13 cellular contexts compared by ENCODE assay signal in the genomic region with DNA sequence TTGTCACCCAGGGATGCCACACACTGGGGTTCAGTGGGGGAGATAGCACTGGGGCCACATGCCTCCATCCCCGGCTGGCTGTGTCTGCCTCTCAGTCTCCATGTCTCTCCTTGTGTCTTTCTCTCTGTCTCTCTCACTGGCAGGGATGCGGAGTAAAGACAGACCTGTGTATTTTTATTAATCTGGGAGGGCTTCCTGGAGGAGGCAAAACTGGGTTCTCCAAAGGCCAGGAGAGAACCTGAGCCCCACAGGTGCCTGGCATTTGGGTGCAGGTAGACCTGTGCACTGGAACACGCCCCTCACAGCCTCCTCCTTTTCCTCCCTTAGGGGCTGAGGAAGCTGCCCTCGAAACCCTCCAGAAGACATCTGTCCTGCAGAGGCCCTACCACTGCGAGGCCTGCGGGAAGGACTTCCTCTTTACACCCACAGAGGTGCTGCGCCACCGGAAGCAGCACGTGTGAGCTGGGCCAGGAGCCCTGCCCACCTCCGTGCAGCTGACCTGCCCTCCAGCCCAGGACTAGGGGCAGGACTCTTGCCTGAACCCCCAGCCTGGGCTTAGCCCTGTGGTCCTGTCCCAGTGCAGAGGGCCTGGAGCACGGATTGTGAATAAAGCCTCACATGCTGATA. TPM values are rescaled to one million over a fixed set of nuclear protein-coding genes. Genes with fewer than 3 reads are reported as not detected.
DNase-seq lines count a peak whose midpoint lies in the region; ATAC-seq and TF ChIP-seq lines count a peak whose summit lies in the region.
"Had no signal": no experiment of that assay in that cellular context is flagged by ENCODE, and none has a peak within 500 bp of the region (broad histone marks: within the 10 kb centered on the region; RNA-seq: fewer than 3 reads in every experiment).

No MANE protein-coding gene starts in this region.

- no peak overlapping the region for H3K4me2 ChIP-seq in trophoblast cell (ENCODE audit: low read length)

- no peak overlapping the region for H2AFZ ChIP-seq in trophoblast cell (ENCODE audit: insufficient read depth, low read length, poor library complexity)

- H3K27ac ChIP-seq in Peyer's patch (peak overlapping the region in 1 of 4 donors; percentile 42), transverse colon (no peak overlapping the region), trophoblast cell (ENCODE audit: low read depth, low read length) (no peak overlapping the region)
- H3K27ac ChIP-seq: psoas muscle had no signal

- no peaks in the 10 kb centered on the region for H3K9me3 ChIP-seq in Peyer's patch
- no peaks in the 10 kb centered on the region for H3K9me3 ChIP-seq in transverse colon
- H3K9me3 ChIP-seq in trophoblast cell (ENCODE audit: insufficient read depth, low read depth, low read length), result peaks cover 7% of the 10 kb centered on the region
- H3K9me3 ChIP-seq: psoas muscle had no signal

- H3K27me3 Mint-ChIP-seq in activated naive CD4-positive, alpha-beta T cell treated with anti-CD3 and anti-CD28 coated beads for 36 hours (ENCODE audit: low read depth), result no peaks in the 10 kb centered on the region
- peaks cover 3 to 11% (median 5%) of the 10 kb centered on the region in 3 donors for H3K27me3 Mint-ChIP-seq in immature natural killer cell (ENCODE audit: low read depth in 3 of 3)

- H2AK5ac ChIP-seq in trophoblast cell (ENCODE audit: low read length), result no peak overlapping the region

- no peak overlapping the region for H3K23ac ChIP-seq in trophoblast cell (ENCODE audit: low read length)

- H4K12ac ChIP-seq in trophoblast cell (ENCODE audit: low read depth, low read length), result no peak overlapping the region

- peaks cover 0 to 7% (median 0%) of the 10 kb centered on the region in 4 donors for H3K4me1 ChIP-seq in Peyer's patch
- H3K4me1 ChIP-seq in transverse colon, result no peaks in the 10 kb centered on the region
- no peaks in the 10 kb centered on the region for H3K4me1 ChIP-seq in trophoblast cell (ENCODE audit: control insufficient read depth in 1 of 2, insufficient read depth in 2 of 2, low read length in 2 of 2)

- H2BK120ac ChIP-seq in trophoblast cell (ENCODE audit: insufficient read depth, low read length, poor library complexity), result no peak overlapping the region

- no peak overlapping the region for H3K4me3 Mint-ChIP-seq in activated naive CD4-positive, alpha-beta T cell treated with anti-CD3 and anti-CD28 coated beads for 36 hours
- H3K4me3 Mint-ChIP-seq in immature natural killer cell, result peak overlapping the region; percentile 71 to 78 (median 77)

- no peaks in the 10 kb centered on the region for H3K9me3 Mint-ChIP-seq in activated naive CD4-positive, alpha-beta T cell treated with anti-CD3 and anti-CD28 coated beads for 36 hours
- peaks cover 0 to 1% (median 0%) of the 10 kb centered on the region in 6 donors for H3K9me3 Mint-ChIP-seq in immature natural killer cell

- H3K27me3 ChIP-seq in Peyer's patch (no peaks in the 10 kb centered on the region), transverse colon (peaks cover 4% of the 10 kb centered on the region), trophoblast cell (ENCODE audit: insufficient read depth, low read length) (no peaks in the 10 kb centered on the region)

- peak overlapping the region; percentile 53 for H3K27ac Mint-ChIP-seq in activated naive CD4-positive, alpha-beta T cell treated with anti-CD3 and anti-CD28 coated beads for 36 hours
- H3K27ac Mint-ChIP-seq in immature natural killer cell, result peak overlapping the region; percentile 80 to 93 (median 92)

- H3K18ac ChIP-seq in trophoblast cell (ENCODE audit: low read length), result no peak overlapping the region

- H3K4me3 ChIP-seq in Peyer's patch (no peak overlapping the region), transverse colon (no peak overlapping the region), trophoblast cell (ENCODE audit: low read depth, low read length) (no peak overlapping the region)
- H3K4me3 ChIP-seq: psoas muscle had no signal

- H3K14ac ChIP-seq in trophoblast cell (ENCODE audit: low read length), result no peak overlapping the region

- TF ChIP-seq EP300 in transverse colon (IDR thresholded peaks at IDR 0.05; ENCODE audit: low read depth), result no peak

- CTCF ChIA-PET in activated naive CD4-positive, alpha-beta T cell treated with anti-CD3 and anti-CD28 coated beads for 36 hours (lab: Charles Lee), result interaction anchor here (1.0 to 2.5 kb wide), 2 partner anchors 9 to 33 kb away, joined by 3 to 6 read pairs; partner anchors contain the start of gene DHX34

- H3K79me1 ChIP-seq in trophoblast cell (ENCODE audit: low read length), result no peaks in the 10 kb centered on the region

- intact Hi-C loops in activated naive CD4-positive, alpha-beta T cell treated with anti-CD3 and anti-CD28 coated beads for 36 hours (cut with micrococcal nuclease), result no loop called here
- intact Hi-C loops in transverse colon (cut with DNase I; ENCODE audit: low total_unique reads), result loop anchor here (10.0 kb wide), 1 partner anchor 67 kb away; no protein-coding TSS in a partner anchor

- no peak for ATAC-seq in left lobe of liver
- ATAC-seq: HCT116, left cardiac atrium, psoas muscle had no signal

- H3K36me3 ChIP-seq in Peyer's patch, result peaks cover 0 to 50% (median 0%) of the 10 kb centered on the region in 3 donors
- peaks cover 0 to 27% (median 8%) of the 10 kb centered on the region in 4 donors for H3K36me3 ChIP-seq in transverse colon
- peaks cover 52 to 53% of the 10 kb centered on the region in 2 experiments for H3K36me3 ChIP-seq in trophoblast cell (ENCODE audit: control insufficient read depth in 1 of 2, insufficient read depth in 2 of 2, low read length in 2 of 2)

- no peak overlapping the region for H4K91ac ChIP-seq in trophoblast cell (ENCODE audit: low read depth, low read length)

- TF ChIP-seq POLR2A in Peyer's patch (IDR thresholded peaks at IDR 0.05) (no peak), transverse colon (IDR thresholded peaks at IDR 0.05) (no peak)

- H2BK12ac ChIP-seq in trophoblast cell (ENCODE audit: low read length), result no peak overlapping the region

- H3K4me1 Mint-ChIP-seq in activated naive CD4-positive, alpha-beta T cell treated with anti-CD3 and anti-CD28 coated beads for 36 hours (ENCODE audit: low read depth), result peaks cover 16% of the 10 kb centered on the region
- H3K4me1 Mint-ChIP-seq in immature natural killer cell, result peaks cover 36 to 46% of the 10 kb centered on the region in 2 donors

- no peak overlapping the region for H3K9ac ChIP-seq in trophoblast cell (ENCODE audit: low read length)

- TF ChIP-seq CTCF in Peyer's patch (IDR thresholded peaks at IDR 0.05) (no peak), transverse colon (IDR thresholded peaks at IDR 0.05) (no peak)

- 82 to 100% methylated on average over 1 to 9 of the region's 11 CpGs for WGBS in transverse colon (ENCODE audit: low coverage in 1 of 2), 2 donors
- WGBS in trophoblast cell (ENCODE audit: extremely low coverage, insufficient coverage, insufficient read length), result no CpG with 5 or more reads among the region's 11 CpGs

- peak; percentile 10 for DNase-seq in activated naive CD4-positive, alpha-beta T cell treated with anti-CD3 and anti-CD28 coated beads for 36 hours
- no peak for DNase-seq in activated naive CD4-positive, alpha-beta T cell treated with anti-CD3 and anti-CD28 coated beads, Interleukin-2, amount 50 U/mL, for 16 hours
- peak in 2 of 3 donors; percentile 57 to 76 for DNase-seq in Peyer's patch
- peak; percentile 74 to 75 (median 74) for DNase-seq in immature natural killer cell
- peak; percentile 25 for DNase-seq in transverse colon
- no peak for DNase-seq in trophoblast cell
- DNase-seq in left lobe of liver (ENCODE audit: low spot score), result no peak
- DNase-seq in NCI-H146 (lab: John Stamatoyannopoulos, UW), result no peak
- DNase-seq: left cardiac atrium, NCI-H526, psoas muscle had no signal

- no peak overlapping the region for H4K8ac ChIP-seq in trophoblast cell (ENCODE audit: low read depth, low read length)

- no peaks in the 10 kb centered on the region for H3K79me2 ChIP-seq in trophoblast cell (ENCODE audit: control insufficient read depth, insufficient read depth, low read length, poor library complexity)

- in situ Hi-C loops in transverse colon (cut with MboI; ENCODE audit: low pct_ligation_motif_present in 1 of 4, low pct_unique_long_range_greater_than_20kb in 1 of 4, low sequenced_read_pairs in 3 of 4), result loop anchor here in 2 of 4 donors (10.0 to 25.0 kb wide), 2 partner anchors 87 to 94 kb away; no protein-coding TSS in a partner anchor

- no peak overlapping the region for H3K4ac ChIP-seq in trophoblast cell (ENCODE audit: low read depth, low read length)

- H3K36me3 Mint-ChIP-seq in activated naive CD4-positive, alpha-beta T cell treated with anti-CD3 and anti-CD28 coated beads for 36 hours (ENCODE audit: low read depth), result peaks cover 23% of the 10 kb centered on the region
- peaks cover 6 to 29% (median 6%) of the 10 kb centered on the region in 3 donors for H3K36me3 Mint-ChIP-seq in immature natural killer cell

- no peak overlapping the region for H2BK5ac ChIP-seq in trophoblast cell (ENCODE audit: low read depth, low read length, poor library complexity)

RNA-seq across cellular contexts. Expression of gene DHX34, which starts 32.7 kb away (rescaled TPM):
- total RNA-seq in activated naive CD4-positive, alpha-beta T cell treated with anti-CD3 and anti-CD28 coated beads for 36 hours, result 10 to 100 TPM; 11.2 to 11.6 TPM
- 10 to 100 TPM; 13.1 to 51.2 (median 30.0) TPM for total RNA-seq in Peyer's patch
- polyA plus RNA-seq in immature natural killer cell, result 1 to 10 TPM; 3.2 to 9.7 (median 5.2) TPM
- total RNA-seq in transverse colon, result 10 to 100 TPM; 12.4 to 30.3 (median 21.3) TPM
- polyA plus RNA-seq in trophoblast cell (2013), result 10.9 and 11.6 TPM in 2 replicates
- 5.9 TPM for total RNA-seq in left lobe of liver

RNA-seq across cellular contexts. Expression of gene MEIS3, which starts 37.6 kb away (rescaled TPM):
- not detected for total RNA-seq in activated naive CD4-positive, alpha-beta T cell treated with anti-CD3 and anti-CD28 coated beads for 36 hours
- total RNA-seq in Peyer's patch (10 to 100 TPM in 2 of 4 donors, 1 to 10 TPM in 2; 1.6 to 18.2 (median 10.2) TPM), transverse colon (10 to 100 TPM in 1 of 4 donors, 1 to 10 TPM in 2, not detected in 1; 2.3 to 56.5 (median 7.1) TPM), left lobe of liver (1.0 TPM)
- not detected for polyA plus RNA-seq in immature natural killer cell
- 6.2 and 6.4 TPM in 2 replicates for polyA plus RNA-seq in trophoblast cell (2013)

RNA-seq across cellular contexts. Expression of gene C5AR2, which starts 49.8 kb away (rescaled TPM):
- not detected for total RNA-seq in activated naive CD4-positive, alpha-beta T cell treated with anti-CD3 and anti-CD28 coated beads for 36 hours
- total RNA-seq in Peyer's patch (1 to 10 TPM in 2 of 4 donors, under 1 TPM in 1, not detected in 1; 0.95 to 1.6 (median 1.4) TPM), transverse colon (1 to 10 TPM in 2 of 4 donors, under 1 TPM in 1, not detected in 1; 0.64 to 4.9 (median 2.0) TPM), left lobe of liver (2.2 TPM)
- polyA plus RNA-seq in immature natural killer cell, result under 1 TPM in 2 of 3 donors, not detected in 1; 0.18 to 0.29 TPM
- polyA plus RNA-seq in trophoblast cell (2013), result not detected in 2 replicates
- total RNA-seq: fibroblast of villous mesenchyme had no signal

Comparison
In these comparisons a context has a peak if more than half of its experiments do, and no peak if none do; other contexts are left out.
1. DNase-seq: peak in activated naive CD4-positive, alpha-beta T cell treated with anti-CD3 and anti-CD28 coated beads for 36 hours (single experiment), Peyer's patch (2 of 3), immature natural killer cell (3 of 3) and transverse colon (single experiment); none in activated naive CD4-positive, alpha-beta T cell treated with anti-CD3 and anti-CD28 coated beads, Interleukin-2, amount 50 U/mL, for 16 hours (single experiment), trophoblast cell (0 of 2), left lobe of liver (single experiment) and NCI-H146 (single experiment).